Comparison of ENCODE assay signal across 14 cellular contexts in the genomic region with DNA sequence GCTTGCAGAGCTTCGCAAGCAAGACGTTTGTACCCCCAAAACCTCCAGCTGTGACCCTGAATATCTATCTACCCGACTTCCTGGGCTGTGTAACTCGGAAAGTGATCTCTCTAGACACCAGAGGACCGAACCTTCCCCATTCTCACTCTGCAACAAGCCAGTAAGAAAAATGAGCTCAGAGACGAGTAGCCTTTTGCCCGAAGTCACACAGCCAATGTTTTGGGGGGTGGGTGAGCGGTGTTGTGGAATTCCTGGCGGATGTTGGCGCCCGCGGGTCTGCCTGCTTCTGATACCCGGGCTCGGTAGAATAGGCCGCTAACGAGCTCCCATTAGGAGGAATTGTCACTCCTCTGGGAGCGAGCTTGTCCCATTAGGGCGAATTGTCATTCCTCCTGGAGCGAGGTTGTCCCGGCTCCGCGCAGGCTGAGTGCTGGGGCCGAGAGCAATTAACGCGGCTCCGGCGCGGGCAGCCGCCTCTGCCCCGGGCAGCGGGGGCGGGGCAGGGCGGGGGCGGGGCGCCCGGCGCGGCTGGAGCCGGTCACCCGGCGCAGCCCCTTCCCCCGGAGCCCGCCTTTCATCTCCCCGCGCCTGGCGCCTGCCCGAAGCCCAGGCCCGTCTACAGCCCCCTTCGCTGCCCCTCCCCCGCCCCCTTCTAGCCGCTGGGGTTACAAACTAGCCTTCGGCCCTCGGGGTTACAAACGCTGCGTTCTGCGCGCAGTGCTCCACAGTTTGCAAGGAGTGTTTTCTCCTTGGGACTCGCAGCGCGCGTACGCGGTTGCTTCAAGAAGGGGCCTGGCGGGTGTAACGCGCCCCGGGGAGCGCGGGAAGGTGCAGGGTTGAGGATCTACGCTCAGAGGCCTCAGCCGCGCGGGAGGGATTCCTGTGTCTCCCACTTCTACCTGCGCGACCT. TPM values are rescaled to one million over a fixed set of nuclear protein-coding genes. Genes with fewer than 3 reads are reported as not detected.
DNase-seq lines count a peak whose midpoint lies in the region; ATAC-seq and TF ChIP-seq lines count a peak whose summit lies in the region.
"Had no signal": no experiment of that assay in that cellular context is flagged by ENCODE, and none has a peak within 500 bp of the region (broad histone marks: within the 10 kb centered on the region; RNA-seq: fewer than 3 reads in every experiment).

No MANE protein-coding gene starts in this region.

- no peak for ATAC-seq in heart right ventricle
- no peak for ATAC-seq in Right ventricle myocardium inferior
- peak; percentile 26 for ATAC-seq in left lobe of liver
- ATAC-seq in GM18519 (IDR thresholded peaks at IDR 0.05; ENCODE audit: low FRiP score, unreplicated experiment), result no peak
- ATAC-seq: naive thymus-derived CD4-positive, alpha-beta T cell had no signal

- intact Hi-C loops in heart right ventricle (cut with DNase I), result no loop called here
- intact Hi-C loops in Right ventricle myocardium inferior (cut with DNase I), result no loop called here

- H3K27ac ChIP-seq in heart right ventricle (no peak overlapping the region), urinary bladder (ENCODE audit: low read depth) (no peak overlapping the region)

- H3K27me3 Mint-ChIP-seq in brain, result peaks cover 99% of the 10 kb centered on the region

- peak overlapping the region; percentile 79 to 88 (median 80) for H3K4me3 Mint-ChIP-seq in brain
- H3K4me3 Mint-ChIP-seq: HFFc6 had no signal

- TF ChIP-seq CTCF in heart right ventricle (IDR thresholded peaks at IDR 0.05), result no peak
- no peak for TF ChIP-seq CTCF in brain (conservative IDR thresholded peaks at IDR 0.05)

- peaks cover 18 to 100% (median 96%) of the 10 kb centered on the region in 7 donors for H3K27me3 ChIP-seq in heart right ventricle

- DNase-seq in heart right ventricle, result no peak
- no peak for DNase-seq in Right ventricle myocardium inferior (ENCODE audit: missing footprints)
- no peak for DNase-seq in left lobe of liver (ENCODE audit: low spot score)
- DNase-seq in MV-4-11 (lab: John Stamatoyannopoulos, UW), result no peak
- no peak for DNase-seq in anterior cingulate cortex (lab: John Stamatoyannopoulos, UW)
- DNase-seq: activated T-cell treated with anti-CD3 and anti-CD28 coated beads for 4 hours; cerebellar nuclear complex; HFFc6; naive thymus-derived CD4-positive, alpha-beta T cell; NCI-H1048 had no signal

- no peaks in the 10 kb centered on the region for H3K36me3 Mint-ChIP-seq in brain

- no peaks in the 10 kb centered on the region for H3K9me3 ChIP-seq in heart right ventricle

- peak overlapping the region in 2 of 5 experiments; percentile 36 to 88 for H3K27ac Mint-ChIP-seq in brain
- H3K27ac Mint-ChIP-seq: HFFc6; naive thymus-derived CD4-positive, alpha-beta T cell had no signal

- H3K36me3 ChIP-seq in heart right ventricle (no peaks in the 10 kb centered on the region), urinary bladder (ENCODE audit: insufficient read depth) (no peaks in the 10 kb centered on the region)

- peaks cover 0 to 2% (median 0%) of the 10 kb centered on the region in 5 experiments for H3K9me3 Mint-ChIP-seq in brain

- WGBS in heart right ventricle, 2 donors, result 1% methylated on average over 70 to 75 of the region's 75 CpGs
- 7% methylated on average over 75 of the region's 75 CpGs for WGBS in urinary bladder

- peaks cover 32% of the 10 kb centered on the region for H3K4me1 Mint-ChIP-seq in brain

- H3K4me3 ChIP-seq in heart right ventricle (peak overlapping the region in 7 of 10 donors; percentile 14 to 38 (median 16)), urinary bladder (ENCODE audit: low read depth, low read length) (peak overlapping the region; percentile 35)

- H3K4me1 ChIP-seq in heart right ventricle (peaks cover 0 to 30% (median 9%) of the 10 kb centered on the region in 9 donors), urinary bladder (ENCODE audit: insufficient read depth) (no peaks in the 10 kb centered on the region)

RNA-seq across cellular contexts. Expression of a gene that starts 3.5 kb away (rescaled TPM):
- total RNA-seq in heart right ventricle (1 to 10 TPM in 9 of 10 donors, under 1 TPM in 1; 0.74 to 2.1 (median 1.5) TPM), Right ventricle myocardium inferior (1.4 TPM), left lobe of liver (not detected), urinary bladder (11.3 TPM)
- polyA plus RNA-seq in heart right ventricle (under 1 TPM; 0.43 to 0.80 TPM), brain (ENCODE audit: insufficient read depth, low read depth, low replicate concordance) (0.54 TPM), urinary bladder (16.4 TPM)
- total RNA-seq: HFFc6; naive thymus-derived CD4-positive, alpha-beta T cell; temporal lobe had no signal
- polyA plus RNA-seq: naive thymus-derived CD4-positive, alpha-beta T cell had no signal
